12 cellular contexts compared by ENCODE assay signal in the genomic region with DNA sequence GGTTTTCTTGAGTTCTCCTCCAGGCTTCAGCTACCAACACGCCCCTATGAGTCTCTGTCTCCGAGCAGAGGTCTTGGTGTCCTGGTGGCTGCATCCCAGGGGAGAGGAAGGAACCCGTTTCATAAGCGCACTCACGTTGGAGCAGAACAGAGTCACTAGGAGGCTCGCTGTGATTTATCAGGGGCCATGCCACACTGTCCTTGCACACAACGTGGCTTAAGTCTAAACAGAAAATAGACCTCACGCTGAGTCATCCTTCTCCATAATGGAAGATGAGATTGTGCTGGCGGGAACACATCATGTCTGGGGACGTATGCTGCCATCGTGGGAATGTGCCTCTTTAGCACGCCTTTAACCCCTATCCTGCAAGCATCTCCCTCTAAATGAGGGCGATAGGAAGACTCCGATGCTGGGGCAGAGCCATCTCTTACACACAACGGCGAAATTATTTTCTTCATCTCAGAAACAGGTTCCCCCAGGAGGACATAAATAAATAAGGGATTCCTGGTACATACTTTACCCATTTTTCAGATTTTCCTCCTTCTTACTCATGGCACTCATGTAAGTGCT.
DNase-seq lines count a peak whose midpoint lies in the region; ATAC-seq, FAIRE-seq and TF ChIP-seq lines count a peak whose summit lies in the region.
"Had no signal": no experiment of that assay in that cellular context is flagged by ENCODE, and none has a peak within 500 bp of the region (broad histone marks: within the 10 kb centered on the region; RNA-seq: fewer than 3 reads in every experiment).

No MANE protein-coding gene starts in this region.

- H2AK5ac ChIP-seq in H1 (ENCODE audit: low read depth, low read length) = peak overlapping the region; percentile 82; the same call in 1 of the 2 replicates
- H2AK5ac ChIP-seq in neuronal stem cell (ENCODE audit: low read depth, low read length) = peak overlapping the region; percentile 82

- no peak overlapping the region for H3K14ac ChIP-seq in H1 (ENCODE audit: insufficient read length)
- H3K14ac ChIP-seq in neuronal stem cell (ENCODE audit: low read length) = no peak overlapping the region

- H3K56ac ChIP-seq in H1 (replicated peaks; ENCODE audit: insufficient read length, low read depth, low read length) = no peak overlapping the region

- H3K4me3 ChIP-seq in BE2C (ENCODE audit: low read depth, low read length) (peak overlapping the region; percentile 34), H1 (ENCODE audit: extremely low read depth in 1 of 4, insufficient read depth in 2 of 4, low read depth in 3 of 4, low read length in 4 of 4) (no peak overlapping the region), neuronal stem cell (ENCODE audit: low read length in 2 of 2) (no peak overlapping the region)

- no peak overlapping the region; the same call in 1 of the 2 replicates for H3K18ac ChIP-seq in H1 (ENCODE audit: extremely low read depth, low read length)
- H3K18ac ChIP-seq in neuronal stem cell (ENCODE audit: low read length) = peak overlapping the region; percentile 73

- H3K4ac ChIP-seq in H1 (replicated peaks; ENCODE audit: insufficient read length, low read depth, low read length) (no peak overlapping the region), neuronal stem cell (ENCODE audit: low read length) (no peak overlapping the region)

- H3K4me3 Mint-ChIP-seq in progenitor cell of endocrine pancreas (ENCODE audit: low read depth) = no peak overlapping the region
- H3K4me3 Mint-ChIP-seq: activated CD8-positive, alpha-beta T cell treated with anti-CD3 and anti-CD28 coated beads for 36 hours; activated naive CD4-positive, alpha-beta T cell treated with anti-CD3 and anti-CD28 coated beads, Interleukin-2, amount 50 U/mL, for 24 hours had no signal

- H3K9ac ChIP-seq in H1 (replicated peaks in 1 of 4; ENCODE audit: extremely low read depth in 1 of 4, low read depth in 3 of 4, low read length in 3 of 4) (no peak overlapping the region), neuronal stem cell (ENCODE audit: low read depth, low read length, poor library complexity) (no peak overlapping the region)

- no peak for TF ChIP-seq POLR2A in H1 (IDR thresholded peaks at IDR 0.05; ENCODE audit: control extremely low read depth in 1 of 2, low read depth in 2 of 2, low read length in 2 of 2)
- TF ChIP-seq POLR2A in H54 (IDR thresholded peaks at IDR 0.05; ENCODE audit: low read depth, low read length) = no peak

- H3K79me1 ChIP-seq in H1 (ENCODE audit: low read depth, low read length) (no peaks in the 10 kb centered on the region), neuronal stem cell (ENCODE audit: low read depth, low read length) (no peaks in the 10 kb centered on the region)

- H3K36me3 ChIP-seq in BE2C (no peaks in the 10 kb centered on the region), H1 (ENCODE audit: control insufficient read depth in 2 of 4, insufficient read depth in 4 of 4, low read length in 3 of 4) (no peaks in the 10 kb centered on the region), neuronal stem cell (replicated peaks in 1 of 2; ENCODE audit: control insufficient read depth in 2 of 2, insufficient read depth in 2 of 2, low read length in 2 of 2) (no peaks in the 10 kb centered on the region)

- CTCF ChIA-PET in H1 (lab: Charles Lee; ENCODE audit: partially characterized antibody) = interaction anchor here (0.6 to 1.7 kb wide), 5 partner anchors 10 to 79 kb away, joined by 3 to 10 read pairs (median 4); no protein-coding TSS in a partner anchor

- no peaks in the 10 kb centered on the region for H3K27me3 ChIP-seq in BE2C
- H3K27me3 ChIP-seq in H1 (replicated peaks in 1 of 4; ENCODE audit: control insufficient read depth in 3 of 4, extremely low read depth in 1 of 4, insufficient read depth in 3 of 4, low read length in 3 of 4) = no peaks in the 10 kb centered on the region
- no peaks in the 10 kb centered on the region for H3K27me3 ChIP-seq in neuronal stem cell (ENCODE audit: control insufficient read depth in 3 of 3, insufficient read depth in 3 of 3, low read depth in 1 of 3, low read length in 3 of 3)

- H2BK12ac ChIP-seq in H1 (ENCODE audit: low read depth, low read length) (peak overlapping the region; percentile 75; the same call in 1 of the 2 replicates), neuronal stem cell (ENCODE audit: low read length) (no peak overlapping the region)

- H3K4me1 ChIP-seq in BE2C (peaks cover 25% of the 10 kb centered on the region), H1 (replicated peaks in 1 of 4; ENCODE audit: control insufficient read depth in 3 of 4, insufficient read depth in 4 of 4, low read length in 3 of 4) (peaks cover 0 to 4% (median under 1%) of the 10 kb centered on the region in 4 experiments; a peak in 3 of 7 replicates), neuronal stem cell (ENCODE audit: control insufficient read depth in 2 of 2, insufficient read depth in 1 of 2, low read depth in 1 of 2, low read length in 2 of 2) (peaks cover 20 to 33% of the 10 kb centered on the region in 2 donors)

- H3K23ac ChIP-seq in H1 (ENCODE audit: insufficient read length) = no peak overlapping the region
- H3K23ac ChIP-seq in neuronal stem cell (ENCODE audit: low read depth, low read length, poor library complexity) = no peak overlapping the region

- H3K36me3 Mint-ChIP-seq in progenitor cell of endocrine pancreas (ENCODE audit: insufficient read depth) = no peaks in the 10 kb centered on the region
- H3K36me3 Mint-ChIP-seq: activated naive CD4-positive, alpha-beta T cell treated with anti-CD3 and anti-CD28 coated beads, Interleukin-2, amount 50 U/mL, for 24 hours had no signal

- no peak for ATAC-seq in HG03045 (IDR thresholded peaks at IDR 0.05; ENCODE audit: unreplicated experiment)
- ATAC-seq: activated CD8-positive, alpha-beta T cell treated with anti-CD3 and anti-CD28 coated beads for 36 hours had no signal

- H3K9me3 ChIP-seq in BE2C = no peaks in the 10 kb centered on the region
- H3K9me3 ChIP-seq in H1 (ENCODE audit: insufficient read depth in 2 of 2, low read depth in 1 of 2, low read length in 1 of 2) = no peaks in the 10 kb centered on the region
- H3K9me3 ChIP-seq in neuronal stem cell (replicated peaks in 1 of 2; ENCODE audit: control insufficient read depth in 2 of 2, insufficient read depth in 1 of 2, low read depth in 1 of 2, low read length in 2 of 2) = no peaks in the 10 kb centered on the region

- H4K5ac ChIP-seq in H1 (ENCODE audit: insufficient read length, low read depth, low read length) = no peak overlapping the region

- H3K27ac ChIP-seq in H1 (ENCODE audit: low read depth, low read length) (no peak overlapping the region), neuronal stem cell (replicated peaks; ENCODE audit: low read length) (peak overlapping the region; percentile 30)

- no peak overlapping the region for H3K27ac Mint-ChIP-seq in progenitor cell of endocrine pancreas
- H3K27ac Mint-ChIP-seq: activated CD8-positive, alpha-beta T cell treated with anti-CD3 and anti-CD28 coated beads for 36 hours; activated naive CD4-positive, alpha-beta T cell treated with anti-CD3 and anti-CD28 coated beads, Interleukin-2, amount 50 U/mL, for 24 hours had no signal

- no peak overlapping the region for H4K91ac ChIP-seq in H1 (replicated peaks; ENCODE audit: insufficient read length, low read length)
- H4K91ac ChIP-seq in neuronal stem cell (ENCODE audit: low read depth, low read length, poor library complexity) = no peak overlapping the region

- no peaks in the 10 kb centered on the region for H3K9me3 Mint-ChIP-seq in progenitor cell of endocrine pancreas (ENCODE audit: low read depth)
- H3K9me3 Mint-ChIP-seq: activated CD8-positive, alpha-beta T cell treated with anti-CD3 and anti-CD28 coated beads for 36 hours; activated naive CD4-positive, alpha-beta T cell treated with anti-CD3 and anti-CD28 coated beads, Interleukin-2, amount 50 U/mL, for 24 hours had no signal

- POLR2A ChIA-PET in H1 (lab: Charles Lee; ENCODE audit: partially characterized antibody) = interaction anchor here (0.8 to 1.6 kb wide), 3 partner anchors 12 to 20 kb away, joined by 3 read pairs; no protein-coding TSS in a partner anchor

- TF ChIP-seq RAD21 in H1 (IDR thresholded peaks at IDR 0.05 in 1 of 2, conservative IDR thresholded peaks at IDR 0.05 in 1 of 2; ENCODE audit: low read depth in 2 of 2, low read length in 2 of 2) = no peak

- 95% methylated on average over 16 of the region's 16 CpGs; no CpG with 5 or more reads in 1 of the 2 experiments for WGBS in H1 (ENCODE audit: extremely low coverage in 1 of 2, insufficient coverage in 1 of 2, insufficient read length in 1 of 2, insufficient replicate concordance in 2 of 2, low coverage in 1 of 2, low lambda C conversion rate in 2 of 2, missing lambda C conversion rate in 1 of 2), 2 experiments
- no CpG with 5 or more reads among the region's 16 CpGs for WGBS in neuronal stem cell (ENCODE audit: extremely low coverage in 2 of 2, insufficient read length in 2 of 2, insufficient replicate concordance in 1 of 2), 2 donors

- H3K27me3 Mint-ChIP-seq in progenitor cell of endocrine pancreas = peaks cover 13% of the 10 kb centered on the region
- H3K27me3 Mint-ChIP-seq: activated naive CD4-positive, alpha-beta T cell treated with anti-CD3 and anti-CD28 coated beads, Interleukin-2, amount 50 U/mL, for 24 hours had no signal

- no peak overlapping the region for H2BK15ac ChIP-seq in H1 (ENCODE audit: low read length)
- no peak overlapping the region for H2BK15ac ChIP-seq in neuronal stem cell (ENCODE audit: low read length)

- H3K4me2 ChIP-seq in H1 (ENCODE audit: insufficient read depth in 1 of 2, low read depth in 2 of 2, low read length in 2 of 2) (no peak overlapping the region), neuronal stem cell (ENCODE audit: insufficient read depth, low read length, poor library complexity, severe bottlenecking) (no peak overlapping the region)

- TF ChIP-seq EP300 in H1 (IDR thresholded peaks at IDR 0.05; ENCODE audit: borderline replicate concordance in 1 of 2, low read depth in 2 of 2, low read length in 2 of 2) = no peak

- TF ChIP-seq CTCF in BE2C (IDR thresholded peaks at IDR 0.05; ENCODE audit: low read depth, low read length) = no peak; the same call in 1 of the 2 replicates
- no peak for TF ChIP-seq CTCF in H1 (IDR thresholded peaks at IDR 0.05; ENCODE audit: control extremely low read depth in 1 of 3, insufficient read depth in 1 of 3, low read depth in 1 of 3, low read length in 3 of 3)
- no peak for TF ChIP-seq CTCF in progenitor cell of endocrine pancreas (IDR thresholded peaks at IDR 0.05; ENCODE audit: unreplicated experiment)

- H2AFZ ChIP-seq in H1 (ENCODE audit: low read length) (no peak overlapping the region), neuronal stem cell (ENCODE audit: low read length) (peak overlapping the region; percentile 37)

- peak; percentile 76 for DNase-seq in BE2C
- DNase-seq in NCI-H146 (lab: John Stamatoyannopoulos, UW) = peak; percentile 67
- DNase-seq in H1 (ENCODE audit: low read depth in 1 of 2, low spot score in 2 of 2) = no peak
- no peak for DNase-seq in neuronal stem cell (ENCODE audit: low spot score)
- no peak for DNase-seq in progenitor cell of endocrine pancreas (ENCODE audit: low spot score, unreplicated experiment)
- no peak for DNase-seq in H54 (ENCODE audit: insufficient read length, low spot score)
- no peak for DNase-seq in stimulated activated CD4-positive, alpha-beta T cell treated with anti-CD3 and anti-CD28 coated beads, Interleukin-15, amount 100 ng/mL, for 24 hours
- DNase-seq: activated CD8-positive, alpha-beta T cell treated with anti-CD3 and anti-CD28 coated beads for 36 hours had no signal

- no peak overlapping the region for H2BK120ac ChIP-seq in H1 (replicated peaks; ENCODE audit: low read depth, low read length)
- no peak overlapping the region for H2BK120ac ChIP-seq in neuronal stem cell (ENCODE audit: low read depth, low read length)

- peaks cover 11% of the 10 kb centered on the region for H3K4me1 Mint-ChIP-seq in progenitor cell of endocrine pancreas (ENCODE audit: low read depth)
- H3K4me1 Mint-ChIP-seq: activated naive CD4-positive, alpha-beta T cell treated with anti-CD3 and anti-CD28 coated beads, Interleukin-2, amount 50 U/mL, for 24 hours had no signal

- H2BK20ac ChIP-seq in H1 (ENCODE audit: low read length) = peak overlapping the region; percentile 43; the same call in 1 of the 2 replicates

- no peak overlapping the region for H2BK5ac ChIP-seq in H1 (ENCODE audit: low read depth, low read length)
- H2BK5ac ChIP-seq in neuronal stem cell (ENCODE audit: low read length) = peak overlapping the region; percentile 85

- 0 out of 2 replicates have a peak overlapping the region, but pooled peaks have one; percentile 38 for H4K8ac ChIP-seq in H1 (ENCODE audit: extremely low read depth, insufficient read depth, low read length)
- H4K8ac ChIP-seq in neuronal stem cell (ENCODE audit: low read depth, low read length) = no peak overlapping the region

- no peaks in the 10 kb centered on the region for H3K23me2 ChIP-seq in H1 (ENCODE audit: low read depth, low read length)

- no peaks in the 10 kb centered on the region for H4K20me1 ChIP-seq in H1 (replicated peaks in 1 of 2; ENCODE audit: control insufficient read depth in 1 of 2, insufficient read depth in 2 of 2, low read length in 2 of 2)

- no peaks in the 10 kb centered on the region for H3K79me2 ChIP-seq in H1 (ENCODE audit: control insufficient read depth in 1 of 2, insufficient read depth in 2 of 2, low read length in 2 of 2)

- FAIRE-seq in H1 (lab: Jason Lieb, UNC) (no peak), H54 (lab: Jason Lieb, UNC) (no peak)
- FAIRE-seq: endometrium, GM12891 had no signal

Comparison
In these comparisons a context has a peak if more than half of its experiments do, and no peak if none do; other contexts are left out.
1. DNase-seq: peak in BE2C (single experiment) and NCI-H146 (single experiment); none in H1 (0 of 2), neuronal stem cell (single experiment), progenitor cell of endocrine pancreas (single experiment), H54 (single experiment) and stimulated activated CD4-positive, alpha-beta T cell treated with anti-CD3 and anti-CD28 coated beads, Interleukin-15, amount 100 ng/mL, for 24 hours (single experiment).